ENCODE assay signal across 28 cellular contexts in genomic region chr5:142478116-142478515, GRCh38.
A peak's percentile ranks its signal among the peaks of the same experiment; 100 is the strongest.
DNase-seq lines count a peak whose midpoint lies in the region; ATAC-seq and TF ChIP-seq lines count a peak whose summit lies in the region.
"Had no signal": no experiment of that assay in that cellular context is flagged by ENCODE, and none has a peak within 500 bp of the region (broad histone marks: within the 10 kb centered on the region; RNA-seq: fewer than 3 reads in every experiment).

No MANE protein-coding gene starts in this region.

- no peak overlapping the region for H2AFZ ChIP-seq in DND-41 (ENCODE audit: low read depth, low read length)
- H2AFZ ChIP-seq: GM23248 had no signal

- no peaks in the 10 kb centered on the region for H3K27me3 Mint-ChIP-seq in nephron (ENCODE audit: low read depth)
- peaks cover 4% of the 10 kb centered on the region for H3K27me3 Mint-ChIP-seq in endothelial cell (ENCODE audit: unreplicated experiment)
- H3K27me3 Mint-ChIP-seq: CD4-positive, alpha-beta T cell had no signal

- H3K9me3 Mint-ChIP-seq in nephron: peaks cover 15% of the 10 kb centered on the region
- no peaks in the 10 kb centered on the region for H3K9me3 Mint-ChIP-seq in endothelial cell (ENCODE audit: unreplicated experiment)
- H3K9me3 Mint-ChIP-seq: CD4-positive, alpha-beta T cell had no signal

- no peak overlapping the region for H3K9ac ChIP-seq in DND-41 (ENCODE audit: low read depth, low read length)
- H3K9ac ChIP-seq: BLaER1 treated with 17β-estradiol and CSF1 and Interleukin-3, amounts not matched to agents 10 nM and 100 nM; GM23248 had no signal

- intact Hi-C loops in upper lobe of right lung (cut with DNase I): no loop called here

- no peak overlapping the region for H3K4me2 ChIP-seq in DND-41 (ENCODE audit: insufficient read depth, low read length)
- H3K4me2 ChIP-seq: A549; BLaER1 treated with 17β-estradiol and CSF1 and Interleukin-3, amounts not matched to agents 10 nM and 100 nM had no signal

- peak overlapping the region; percentile 10 to 55 (median 42) for H3K27ac Mint-ChIP-seq in nephron
- H3K27ac Mint-ChIP-seq in endothelial cell (ENCODE audit: unreplicated experiment): no peak overlapping the region
- H3K27ac Mint-ChIP-seq: CD4-positive, alpha-beta T cell had no signal

- H3K4me3 Mint-ChIP-seq in nephron: no peak overlapping the region
- H3K4me3 Mint-ChIP-seq in endothelial cell (ENCODE audit: unreplicated experiment): no peak overlapping the region
- H3K4me3 Mint-ChIP-seq: CD4-positive, alpha-beta T cell had no signal

- H3K4me1 Mint-ChIP-seq in nephron (peaks cover 54% of the 10 kb centered on the region), endothelial cell (ENCODE audit: unreplicated experiment) (peaks cover 9% of the 10 kb centered on the region)

- H3K36me3 ChIP-seq in DND-41 (ENCODE audit: insufficient read depth, low read length) (no peaks in the 10 kb centered on the region), upper lobe of right lung (no peaks in the 10 kb centered on the region)
- H3K36me3 ChIP-seq: SJSA1 had no signal

- H4K20me1 ChIP-seq in DND-41 (ENCODE audit: insufficient read depth, low read length): no peaks in the 10 kb centered on the region
- H4K20me1 ChIP-seq: BLaER1 treated with 17β-estradiol and CSF1 and Interleukin-3, amounts not matched to agents 10 nM and 100 nM had no signal

- no peaks in the 10 kb centered on the region for H3K79me2 ChIP-seq in DND-41 (ENCODE audit: insufficient read depth, low read length)

- no peaks in the 10 kb centered on the region for H3K27me3 ChIP-seq in DND-41 (ENCODE audit: insufficient read depth, low read length, poor library complexity)
- no peaks in the 10 kb centered on the region for H3K27me3 ChIP-seq in upper lobe of right lung
- H3K27me3 ChIP-seq: BLaER1 treated with 17β-estradiol and CSF1 and Interleukin-3, amounts not matched to agents 10 nM and 100 nM; SJSA1 had no signal

- peak; percentile 90 for ATAC-seq in DND-41 (ENCODE audit: insufficient read depth, low read depth)
- ATAC-seq in HG03045 (IDR thresholded peaks at IDR 0.05; ENCODE audit: unreplicated experiment): no peak
- ATAC-seq in upper lobe of right lung: no peak
- ATAC-seq: A549, HepG2, K562, PC-3, Right ventricle myocardium inferior had no signal

- H3K4me1 ChIP-seq in DND-41 (ENCODE audit: insufficient read depth, low read length) (peaks cover 14% of the 10 kb centered on the region), upper lobe of right lung (no peaks in the 10 kb centered on the region)
- H3K4me1 ChIP-seq: A549 had no signal

- DNase-seq in DND-41: peak; percentile 33
- DNase-seq in NCI-H2171 (lab: John Stamatoyannopoulos, UW): peak; percentile 19
- DNase-seq in cerebellar cortex (ENCODE audit: low spot score): peak; percentile 86
- no peak for DNase-seq in endothelial cell (ENCODE audit: low spot score)
- DNase-seq in upper lobe of right lung: no peak
- DNase-seq: AML-193; CD4-positive, alpha-beta T cell; EL; GF-D8; GM23248; H7; Kasumi-1; MV-4-11; NCI-H1105; NCI-H1436 treated with DMSO at 0.1 percent for 48 hours; NCI-H187 treated with DMSO at 0.1 percent for 48 hours; NCI-H2227 treated with DMSO at 0.1 percent for 48 hours; NCI-H748 treated with DMSO at 0.1 percent for 48 hours; NK-92 treated with Interleukin-12 subunit alpha and Interleukin-12 subunit beta, amount 100 ng/mL, for 24 hours; PC-3 had no signal

- TF ChIP-seq CTCF in DND-41 (IDR thresholded peaks at IDR 0.05; ENCODE audit: borderline replicate concordance, extremely low read depth, low read length, poor library complexity, severe bottlenecking) (no peak), nephron (IDR thresholded peaks at IDR 0.05; ENCODE audit: unreplicated experiment in 3 of 3) (no peak), endothelial cell (IDR thresholded peaks at IDR 0.05; ENCODE audit: unreplicated experiment) (no peak), upper lobe of right lung (IDR thresholded peaks at IDR 0.05) (no peak)

- H3K9me3 ChIP-seq in DND-41 (ENCODE audit: insufficient read depth, low read length, severe bottlenecking): peaks cover 9% of the 10 kb centered on the region
- no peaks in the 10 kb centered on the region for H3K9me3 ChIP-seq in upper lobe of right lung
- H3K9me3 ChIP-seq: SJSA1 had no signal

- H3K36me3 Mint-ChIP-seq in nephron (ENCODE audit: low read depth) (peaks cover 21% of the 10 kb centered on the region), endothelial cell (ENCODE audit: low read depth, unreplicated experiment) (peaks cover 17% of the 10 kb centered on the region)

- H3K4me3 ChIP-seq in DND-41 (ENCODE audit: low read depth in 1 of 2, low read length in 2 of 2): no peak overlapping the region
- H3K4me3 ChIP-seq in upper lobe of right lung: no peak overlapping the region
- H3K4me3 ChIP-seq: A549; BLaER1 treated with 17β-estradiol and CSF1 and Interleukin-3, amounts not matched to agents 10 nM and 100 nM; GM23248; K562; SJSA1 had no signal

- H3K27ac ChIP-seq in DND-41 (ENCODE audit: low read length) (peak overlapping the region; percentile 54), upper lobe of right lung (no peak overlapping the region)
- H3K27ac ChIP-seq: A549; BLaER1 treated with 17β-estradiol and CSF1 and Interleukin-3, amounts not matched to agents 10 nM and 100 nM; GM23248; SJSA1 had no signal

Comparison
In these comparisons a context has a peak if more than half of its experiments do, and no peak if none do; other contexts are left out.
1. DNase-seq: peak in DND-41 (single experiment), NCI-H2171 (single experiment) and cerebellar cortex (single experiment); none in endothelial cell (single experiment) and upper lobe of right lung (single experiment).